Comparison of ENCODE assay signal across 16 cellular contexts in the genomic region with DNA sequence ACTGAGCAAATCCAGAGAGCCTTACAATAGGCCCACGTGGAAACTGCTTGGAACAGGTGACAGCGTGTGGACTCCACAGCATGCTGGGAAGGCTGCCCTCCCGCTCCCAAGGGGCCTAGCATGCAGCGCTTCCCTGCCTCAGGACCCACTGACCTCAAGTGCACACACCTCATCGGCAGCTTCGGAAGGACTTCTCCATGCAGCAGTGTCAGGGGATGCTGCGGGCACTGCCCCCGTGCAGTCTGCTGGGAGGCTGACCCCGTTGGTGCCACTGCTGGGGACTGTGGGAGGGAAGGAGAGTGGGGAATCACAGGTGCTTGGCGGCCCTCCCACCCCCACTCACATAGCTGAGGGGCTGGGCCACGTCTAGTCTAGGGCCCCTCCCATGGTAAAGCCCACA.
"Had no signal": no experiment of that assay in that cellular context is flagged by ENCODE, and none has a peak within 500 bp of the region (broad histone marks: within the 10 kb centered on the region; RNA-seq: fewer than 3 reads in every experiment).

No MANE protein-coding gene starts in this region.

- DNase-seq: foreskin keratinocyte; immature natural killer cell; mesenchymal stem cell; midbrain; naive B cell; nephron progenitor cell; psoas muscle; stimulated activated CD4-positive, alpha-beta T cell treated with anti-CD3 and anti-CD28 coated beads, Interleukin-4, amount 100 ng/mL, for 1 hour; stimulated activated CD8-positive, alpha-beta memory T cell treated with anti-CD3 and anti-CD28 coated beads, Interleukin-4, amount 100 ng/mL, for 48 hours; stimulated activated naive CD8-positive, alpha-beta T cell treated with anti-CD3 and anti-CD28 coated beads, Interleukin-15, Interleukin-2, amounts not matched to agents 100 U/mL and 50 U/mL, for 24 hours; testis; transverse colon had no signal

- H3K9me3 ChIP-seq: left lung, neutrophil, psoas muscle, testis, transverse colon had no signal

- H3K4me1 ChIP-seq: foreskin keratinocyte had no signal

- H3K27ac ChIP-seq: foreskin keratinocyte, left lung, neutrophil, psoas muscle, testis had no signal

- H3K27me3 ChIP-seq: foreskin keratinocyte, left lung, neutrophil, testis, transverse colon had no signal

- H3K4me3 ChIP-seq: left lung, lung, psoas muscle, testis, transverse colon had no signal

- ATAC-seq: foreskin keratinocyte; left lung; psoas muscle; stimulated activated effector memory CD8-positive, alpha-beta T cell treated with anti-CD3 and anti-CD28 coated beads, Interleukin-12 subunit alpha, Interleukin-12 subunit beta, amount 100 ng/mL, for 72 hours; stimulated activated naive CD8-positive, alpha-beta T cell treated with anti-CD3 and anti-CD28 coated beads, Interleukin-15, Interleukin-2, amounts not matched to agents 100 U/mL and 50 U/mL, for 24 hours had no signal
